ENCODE assay signal across 16 cellular contexts in genomic region chr3:177842743-177843734, GRCh38.
DNase-seq lines count a peak whose midpoint lies in the region; ATAC-seq, FAIRE-seq and TF ChIP-seq lines count a peak whose summit lies in the region.
"Had no signal": no experiment of that assay in that cellular context is flagged by ENCODE, and none has a peak within 500 bp of the region (broad histone marks: within the 10 kb centered on the region; RNA-seq: fewer than 3 reads in every experiment).

No MANE protein-coding gene starts in this region.

- H3K9me3 ChIP-seq in GM12878 (replicated peaks; ENCODE audit: control insufficient read depth, insufficient read depth, low read length) (no peaks in the 10 kb centered on the region), colonic mucosa (no peaks in the 10 kb centered on the region)

- CTCF ChIA-PET in GM12878 (lab: Yijun Ruan, JAX): interaction anchor here (1.0 kb wide), 1 partner anchor 9 kb away, joined by 3 read pairs; no protein-coding TSS in a partner anchor

- H3K9ac ChIP-seq in GM12878 (ENCODE audit: control insufficient read depth, insufficient read depth, low read length) (no peak overlapping the region), colonic mucosa (ENCODE audit: low read depth in 2 of 2, low read length in 2 of 2) (no peak overlapping the region)

- H3K36me3 ChIP-seq in GM12878 (ENCODE audit: control insufficient read depth in 2 of 2, insufficient read depth in 2 of 2, low read length in 1 of 2) (no peaks in the 10 kb centered on the region), colonic mucosa (no peaks in the 10 kb centered on the region)

- SMC1A ChIA-PET in GM12878 (lab: Charles Lee; ENCODE audit: uncharacterized antibody, unreplicated experiment): interaction anchor here (0.6 to 1.5 kb wide), 2 partner anchors 12 to 273 kb away, joined by 3 read pairs; no protein-coding TSS in a partner anchor

- no peak for TF ChIP-seq EP300 in GM12878 (IDR thresholded peaks at IDR 0.05; ENCODE audit: borderline replicate concordance in 1 of 2, control insufficient read depth in 1 of 2, low read depth in 2 of 2, low read length in 2 of 2)

- RAD21 ChIA-PET in GM12878 (lab: Charles Lee; ENCODE audit: unreplicated experiment): no interaction called here

- BruUV-seq in GM12878 (replicated peaks; lab: Mats Ljungman, UMichigan): no TSS peak

- no peaks in the 10 kb centered on the region for H4K20me1 ChIP-seq in GM12878 (ENCODE audit: control insufficient read depth, insufficient read depth)

- H3K79me2 ChIP-seq in GM12878 (ENCODE audit: control insufficient read depth, insufficient read depth, low read length): no peaks in the 10 kb centered on the region

- TF ChIP-seq RAD21 in GM12878 (IDR thresholded peaks at IDR 0.05; ENCODE audit: insufficient read depth, low read depth, low read length): no peak

- TF ChIP-seq CTCF in GM12878 (IDR thresholded peaks at IDR 0.05 in 2 of 3, conservative IDR thresholded peaks at IDR 0.05 in 1 of 3; ENCODE audit: control insufficient read depth in 2 of 3, extremely low read depth in 1 of 3, insufficient read depth in 1 of 3, low read depth in 3 of 3, low read length in 3 of 3) (no peak), colonic mucosa (IDR thresholded peaks at IDR 0.05) (no peak)

- H3K4me2 ChIP-seq in GM12878 (ENCODE audit: control insufficient read depth, insufficient read depth): no peak overlapping the region

- H3K27me3 ChIP-seq in GM12878 (replicated peaks in 1 of 2; ENCODE audit: control insufficient read depth in 2 of 2, insufficient read depth in 2 of 2, low read length in 1 of 2): no peaks in the 10 kb centered on the region; a peak in 2 of 4 replicates
- H3K27me3 ChIP-seq in colonic mucosa: no peaks in the 10 kb centered on the region

- H3K27ac ChIP-seq in GM12878 (ENCODE audit: control insufficient read depth, insufficient read depth) (no peak overlapping the region), colonic mucosa (no peak overlapping the region)

- H3K4me3 ChIP-seq in GM12878: no peak overlapping the region
- no peak overlapping the region for H3K4me3 ChIP-seq in colonic mucosa

- H3K4me1 ChIP-seq in GM12878 (ENCODE audit: control insufficient read depth, insufficient read depth, low read length) (no peaks in the 10 kb centered on the region), colonic mucosa (no peaks in the 10 kb centered on the region)

- DNase-seq in MV-4-11 (lab: John Stamatoyannopoulos, UW): peak; percentile 25
- DNase-seq in GM12878 (ENCODE audit: low read depth, low spot score): no peak
- DNase-seq in colonic mucosa: no peak
- no peak for DNase-seq in OCI-M2 (lab: John Stamatoyannopoulos, UW; ENCODE audit: unreplicated experiment)
- no peak for DNase-seq in RKO (ENCODE audit: low spot score)
- DNase-seq: CD8-positive, alpha-beta T cell; GF-D8; HCEC 1CT; NCI-H1092; NCI-H2107; NCI-H226; SIG-M5; T-helper 17 cell had no signal

- no peak for TF ChIP-seq POLR2A in GM12878 (IDR thresholded peaks at IDR 0.05; ENCODE audit: low read depth, low read length)

- in situ Hi-C loops in GM12878 (cut with MboI): no loop called here

- ATAC-seq in GM19463 (IDR thresholded peaks at IDR 0.05; ENCODE audit: unreplicated experiment) (peak; percentile 42), HG03039 (IDR thresholded peaks at IDR 0.05; ENCODE audit: unreplicated experiment) (peak; percentile 55), GM12878 (no peak), GM21526 (IDR thresholded peaks at IDR 0.05; ENCODE audit: low FRiP score, unreplicated experiment) (no peak)
- ATAC-seq: CD8-positive, alpha-beta T cell; T-helper 17 cell had no signal

- POLR2A ChIA-PET in GM12878 (lab: Charles Lee): no interaction called here

- intact Hi-C loops in GM12878 (cut with micrococcal nuclease; ENCODE audit: unreplicated experiment): no loop called here
- intact Hi-C loops in colonic mucosa (cut with DNase I): no loop called here

- no peak overlapping the region for H2AFZ ChIP-seq in GM12878 (ENCODE audit: control insufficient read depth, low read depth, low read length)

- FAIRE-seq in GM12878 (lab: Jason Lieb, UNC): peak; percentile 7

- 17% methylated on average over 8 of the region's 8 CpGs for WGBS in GM12878 (ENCODE audit: insufficient coverage, insufficient replicate concordance, low lambda C conversion rate, missing lambda C conversion rate)

TF ChIP-seq in GM12878, 131 proteins besides CTCF, POLR2A, EP300 and RAD21:
- TF ChIP-seq JUNB (IDR thresholded peaks at IDR 0.05) (peak; percentile 32; the same call in 1 of the 2 replicates), PML (IDR thresholded peaks at IDR 0.05; ENCODE audit: low read length) (no peak)
TF ChIP-seq in GM12878: peak in this region for 1.

Comparison
In these comparisons a context has a peak if more than half of its experiments do, and no peak if none do; other contexts are left out.
1. ATAC-seq: peak in GM19463 (single experiment) and HG03039 (single experiment); none in GM12878 (single experiment) and GM21526 (single experiment).